ENCODE assay signal across 36 cellular contexts in genomic region chr2:7574385-7574784, GRCh38.
"Had no signal": no experiment of that assay in that cellular context is flagged by ENCODE, and none has a peak within 500 bp of the region (broad histone marks: within the 10 kb centered on the region; RNA-seq: fewer than 3 reads in every experiment).

No MANE protein-coding gene starts in this region.

- H3K4me3 Mint-ChIP-seq: activated B cell treated with CpG ODN at 0.5 μM for 24 hours; activated CD4-positive, alpha-beta memory T cell treated with anti-CD3 and anti-CD28 coated beads for 36 hours; activated CD4-positive, alpha-beta T cell treated with anti-CD3 and anti-CD28 coated beads, Interleukin-2, amount 10 ng/mL, durations not matched to agents 7 days and 5 days; activated CD8-positive, alpha-beta T cell treated with anti-CD3 and anti-CD28 coated beads for 36 hours; activated naive CD4-positive, alpha-beta T cell treated with anti-CD3 and anti-CD28 coated beads, Interleukin-2, amount 10 ng/mL, durations not matched to agents 7 days and 5 days; activated naive CD4-positive, alpha-beta T cell treated with anti-CD3 and anti-CD28 coated beads, Interleukin-2, amount 50 U/mL, for 24 hours; activated naive CD8-positive, alpha-beta T cell; activated naive CD8-positive, alpha-beta T cell treated with anti-CD3 and anti-CD28 coated beads, Interleukin-2, amount 10 ng/mL, durations not matched to agents 7 days and 5 days; activated naive CD8-positive, alpha-beta T cell treated with anti-CD3 and anti-CD28 coated beads, Interleukin-2, amount 50 U/mL, for 24 hours; activated T-cell treated with anti-CD3 and anti-CD28 coated beads, Interleukin-2, amount 50 U/mL, for 4 hours; activated T-cell treated with anti-CD3 and anti-CD28 coated beads, Interleukin-2, amount 50 U/mL, for 72 hours; activated T-helper 1 cell treated with anti-CD3 and anti-CD28 coated beads, Interleukin-12 subunit alpha, Interleukin-12 subunit beta, Interleukin-2, Interleukin-4 antibody, amounts not matched to agents 30 ng/mL and 10 ng/mL and 1 ng/mL, durations not matched to agents 14 hours and 24 hours and 36 hours; activated T-helper 17 cell treated with anti-CD3 and anti-CD28 coated beads, Interleukin-2, amount 50 U/mL, for 72 hours; brain; central memory CD8-positive, alpha-beta T cell; T-helper 1 cell treated with Interleukin-12 subunit alpha and Interleukin-12 subunit beta and Interleukin-4 antibody, amounts not matched to agents 30 μg/mL and 1 μg/mL, for 36 hours; T-helper 2 cell treated with Interferon-gamma antibody and Interleukin-4, amounts not matched to agents 5 μg/mL and 100 μg/mL, for 36 hours had no signal

- DNase-seq: activated B cell treated with CpG ODN at 0.5 μM for 24 hours; activated CD4-positive, alpha-beta memory T cell treated with anti-CD3 and anti-CD28 coated beads for 36 hours; activated CD4-positive, alpha-beta T cell treated with anti-CD3 and anti-CD28 coated beads for 4 hours; activated CD4-positive, alpha-beta T cell treated with anti-CD3 and anti-CD28 coated beads, Interleukin-2, amount 10 ng/mL, durations not matched to agents 7 days and 5 days; activated CD4-positive, CD25-positive, alpha-beta regulatory T cell treated with anti-CD3 and anti-CD28 coated beads, Interleukin-2, amount 50 U/mL, for 72 hours; activated CD8-positive, alpha-beta memory T cell treated with anti-CD3 and anti-CD28 coated beads, Interleukin-2, amount 50 U/mL, for 4 hours; activated CD8-positive, alpha-beta T cell treated with anti-CD3 and anti-CD28 coated beads for 36 hours; activated effector memory CD4-positive, alpha-beta T cell treated with anti-CD3 and anti-CD28 coated beads, Interleukin-2, amount 50 U/mL, for 16 hours; activated naive CD4-positive, alpha-beta T cell treated with anti-CD3 and anti-CD28 coated beads, Interleukin-2, amount 10 ng/mL, durations not matched to agents 7 days and 5 days; activated naive CD4-positive, alpha-beta T cell treated with Interleukin-2 at 50 U/mL for 16 hours; activated naive CD8-positive, alpha-beta T cell treated with anti-CD3 and anti-CD28 coated beads, Interleukin-2, amount 10 ng/mL, durations not matched to agents 7 days and 5 days; activated naive CD8-positive, alpha-beta T cell treated with anti-CD3 and anti-CD28 coated beads, Interleukin-2, amount 50 U/mL, for 24 hours; activated T-cell treated with anti-CD3 and anti-CD28 coated beads for 4 hours; activated T-cell treated with anti-CD3 and anti-CD28 coated beads, Interleukin-2, amount 50 U/mL, for 1 hour; activated T-cell treated with anti-CD3 and anti-CD28 coated beads, Interleukin-2, amount 50 U/mL, for 4 hours; activated T-cell treated with anti-CD3 and anti-CD28 coated beads, Interleukin-2, amount 50 U/mL, for 72 hours; amygdala; anterior cingulate cortex; caudate nucleus; cerebellar nuclear complex; T-helper 1 cell; T-helper 2 cell; T-helper 9 cell had no signal

- FAIRE-seq: bronchial epithelial cell, TTC549 had no signal

- H3K4me3 ChIP-seq: ascending aorta, cardiac muscle cell had no signal

- H3K27ac ChIP-seq: ascending aorta, cardiac muscle cell, VCaP had no signal

- ATAC-seq: activated CD8-positive, alpha-beta T cell treated with anti-CD3 and anti-CD28 coated beads for 36 hours; activated naive CD8-positive, alpha-beta T cell treated with anti-CD3 and anti-CD28 coated beads, Interleukin-2, amount 50 U/mL, for 24 hours; activated T-cell treated with anti-CD3 and anti-CD28 coated beads, Interleukin-2, amount 50 U/mL, for 4 hours; activated T-cell treated with anti-CD3 and anti-CD28 coated beads, Interleukin-2, amount 50 U/mL, for 72 hours; activated T-helper 17 cell treated with anti-CD3 and anti-CD28 coated beads, Interleukin-2, amount 50 U/mL, for 72 hours had no signal

- H3K4me1 ChIP-seq: ascending aorta had no signal

- H3K4me1 Mint-ChIP-seq: activated B cell treated with CpG ODN at 0.5 μM for 24 hours; central memory CD8-positive, alpha-beta T cell had no signal

- H3K27me3 ChIP-seq: ascending aorta, cardiac muscle cell had no signal

- H3K36me3 ChIP-seq: ascending aorta, cardiac muscle cell had no signal

- H3K27ac Mint-ChIP-seq: activated B cell treated with CpG ODN at 0.5 μM for 24 hours; activated CD4-positive, alpha-beta memory T cell treated with anti-CD3 and anti-CD28 coated beads for 36 hours; activated CD4-positive, alpha-beta T cell treated with anti-CD3 and anti-CD28 coated beads, Interleukin-2, amount 10 ng/mL, durations not matched to agents 7 days and 5 days; activated CD8-positive, alpha-beta T cell treated with anti-CD3 and anti-CD28 coated beads for 36 hours; activated naive CD4-positive, alpha-beta T cell treated with anti-CD3 and anti-CD28 coated beads, Interleukin-2, amount 10 ng/mL, durations not matched to agents 7 days and 5 days; activated naive CD4-positive, alpha-beta T cell treated with anti-CD3 and anti-CD28 coated beads, Interleukin-2, amount 50 U/mL, for 24 hours; activated naive CD8-positive, alpha-beta T cell; activated naive CD8-positive, alpha-beta T cell treated with anti-CD3 and anti-CD28 coated beads, Interleukin-2, amount 10 ng/mL, durations not matched to agents 7 days and 5 days; activated naive CD8-positive, alpha-beta T cell treated with anti-CD3 and anti-CD28 coated beads, Interleukin-2, amount 50 U/mL, for 24 hours; activated T-cell treated with anti-CD3 and anti-CD28 coated beads, Interleukin-2, amount 50 U/mL, for 72 hours; activated T-helper 1 cell treated with anti-CD3 and anti-CD28 coated beads, Interleukin-12 subunit alpha, Interleukin-12 subunit beta, Interleukin-2, Interleukin-4 antibody, amounts not matched to agents 30 ng/mL and 10 ng/mL and 1 ng/mL, durations not matched to agents 14 hours and 24 hours and 36 hours; activated T-helper 17 cell treated with anti-CD3 and anti-CD28 coated beads, Interleukin-2, amount 50 U/mL, for 72 hours; T-helper 1 cell treated with Interleukin-12 subunit alpha and Interleukin-12 subunit beta and Interleukin-4 antibody, amounts not matched to agents 30 μg/mL and 1 μg/mL, for 36 hours; T-helper 2 cell treated with Interferon-gamma antibody and Interleukin-4, amounts not matched to agents 5 μg/mL and 100 μg/mL, for 36 hours had no signal

- H3K27me3 Mint-ChIP-seq: activated CD4-positive, alpha-beta memory T cell treated with anti-CD3 and anti-CD28 coated beads for 36 hours; activated CD4-positive, alpha-beta T cell treated with anti-CD3 and anti-CD28 coated beads, Interleukin-2, amount 10 ng/mL, durations not matched to agents 7 days and 5 days; activated CD8-positive, alpha-beta T cell treated with anti-CD3 and anti-CD28 coated beads for 36 hours; activated naive CD4-positive, alpha-beta T cell treated with anti-CD3 and anti-CD28 coated beads, Interleukin-2, amount 10 ng/mL, durations not matched to agents 7 days and 5 days; activated naive CD4-positive, alpha-beta T cell treated with anti-CD3 and anti-CD28 coated beads, Interleukin-2, amount 50 U/mL, for 24 hours; activated naive CD8-positive, alpha-beta T cell; activated naive CD8-positive, alpha-beta T cell treated with anti-CD3 and anti-CD28 coated beads, Interleukin-2, amount 10 ng/mL, durations not matched to agents 7 days and 5 days; activated naive CD8-positive, alpha-beta T cell treated with anti-CD3 and anti-CD28 coated beads, Interleukin-2, amount 50 U/mL, for 24 hours; brain; central memory CD8-positive, alpha-beta T cell had no signal
